Comparison of ENCODE assay signal across 1 cellular context in genomic region chr21:29189358-29189757, GRCh38.
TF ChIP-seq lines count a peak whose summit lies in the region.

No MANE protein-coding gene starts in this region.

TF ChIP-seq in IMR-90, 13 proteins besides CTCF, POLR2A, EP300 and RAD21:
- no peak for TF ChIP-seq CEBPB (IDR thresholded peaks at IDR 0.05; ENCODE audit: low read depth, low read length)
- TF ChIP-seq NFE2L2 (IDR thresholded peaks at IDR 0.05; ENCODE audit: low read depth, low read length), result no peak
- TF ChIP-seq BHLHE40 (IDR thresholded peaks at IDR 0.05; ENCODE audit: low read depth, low read length), result no peak
- no peak for TF ChIP-seq FOS (IDR thresholded peaks at IDR 0.05; ENCODE audit: low read depth, low read length)
- TF ChIP-seq MAZ (IDR thresholded peaks at IDR 0.05; ENCODE audit: borderline replicate concordance, low read depth, low read length), result no peak
- no peak for TF ChIP-seq ELK1 (IDR thresholded peaks at IDR 0.05; ENCODE audit: borderline replicate concordance, low read depth, low read length)
